29 cellular contexts compared by ENCODE assay signal in genomic region chr6:161161121-161161520, GRCh38.
"Had no signal": no experiment of that assay in that cellular context is flagged by ENCODE, and none has a peak within 500 bp of the region (broad histone marks: within the 10 kb centered on the region; RNA-seq: fewer than 3 reads in every experiment).

No MANE protein-coding gene starts in this region.

- H3K9me3 ChIP-seq: breast epithelium, MG63 had no signal

- H3K27me3 Mint-ChIP-seq: activated B cell treated with CpG ODN at 0.5 μM for 24 hours; activated CD4-positive, alpha-beta T cell treated with anti-CD3 and anti-CD28 coated beads, Interleukin-2, amount 10 ng/mL, durations not matched to agents 24 days and 14 days; activated naive CD4-positive, alpha-beta T cell treated with anti-CD3 and anti-CD28 coated beads, Interleukin-2, amount 10 ng/mL, durations not matched to agents 7 days and 5 days; activated naive CD8-positive, alpha-beta T cell treated with anti-CD3 and anti-CD28 coated beads for 36 hours; T-cell had no signal

- H3K4me1 ChIP-seq: breast epithelium had no signal

- H3K9me3 Mint-ChIP-seq: activated B cell treated with CpG ODN at 0.5 μM for 24 hours; activated T-cell treated with anti-CD3 and anti-CD28 coated beads, Interleukin-2, amount 50 U/mL, for 72 hours had no signal

- H3K4me3 ChIP-seq: breast epithelium, MG63 had no signal

- DNase-seq: activated B cell treated with CpG ODN at 0.5 μM for 24 hours; activated CD4-positive, alpha-beta T cell treated with anti-CD3 and anti-CD28 coated beads for 1 hour; activated CD4-positive, alpha-beta T cell treated with anti-CD3 and anti-CD28 coated beads, Interleukin-2, amount 10 ng/mL, durations not matched to agents 24 days and 14 days; activated CD4-positive, alpha-beta T cell treated with anti-CD3 and anti-CD28 coated beads, Interleukin-2, amount 50 U/mL, for 48 hours; activated gamma-delta T cell treated with Interleukin-2 at 50 U/mL for 16 hours; activated naive CD4-positive, alpha-beta T cell treated with anti-CD3 and anti-CD28 coated beads, Interleukin-2, amount 10 ng/mL, durations not matched to agents 7 days and 5 days; activated naive CD8-positive, alpha-beta T cell treated with anti-CD3 and anti-CD28 coated beads for 36 hours; activated T-cell treated with anti-CD3 and anti-CD28 coated beads for 4 hours; activated T-cell treated with anti-CD3 and anti-CD28 coated beads, Interleukin-2, amount 50 U/mL, for 72 hours; aorta; MV-4-11; NCI-H1092 treated with DMSO at 0.1 percent for 48 hours; NCI-H1417 treated with DMSO at 0.1 percent for 48 hours; NCI-H1694; NCI-H2029 treated with DMSO at 0.1 percent for 48 hours; NCI-H510A treated with DMSO at 0.1 percent for 48 hours; NCI-H69; NK-92 treated with Interleukin-12 subunit alpha and Interleukin-12 subunit beta, amount 100 ng/mL, for 24 hours; OCI-M1; SHP77; T-cell; T-helper 2 cell; T1000 had no signal

- H3K27ac Mint-ChIP-seq: activated B cell treated with CpG ODN at 0.5 μM for 24 hours; activated CD4-positive, alpha-beta T cell treated with anti-CD3 and anti-CD28 coated beads, Interleukin-2, amount 10 ng/mL, durations not matched to agents 24 days and 14 days; activated naive CD4-positive, alpha-beta T cell treated with anti-CD3 and anti-CD28 coated beads, Interleukin-2, amount 10 ng/mL, durations not matched to agents 7 days and 5 days; activated naive CD8-positive, alpha-beta T cell treated with anti-CD3 and anti-CD28 coated beads for 36 hours; activated T-cell treated with anti-CD3 and anti-CD28 coated beads, Interleukin-2, amount 50 U/mL, for 72 hours; activated T-helper 2 cell treated with anti-CD3 and anti-CD28 coated beads, Interferon-gamma antibody, Interleukin-2, Interleukin-4, amounts not matched to agents 10 μg/mL and 5 μg/mL and 100 μg/mL, durations not matched to agents 14 hours and 24 hours and 36 hours; T-cell had no signal

- H3K4me1 Mint-ChIP-seq: activated B cell treated with CpG ODN at 0.5 μM for 24 hours; activated CD4-positive, alpha-beta T cell treated with anti-CD3 and anti-CD28 coated beads, Interleukin-2, amount 10 ng/mL, durations not matched to agents 24 days and 14 days; activated naive CD4-positive, alpha-beta T cell treated with anti-CD3 and anti-CD28 coated beads, Interleukin-2, amount 10 ng/mL, durations not matched to agents 7 days and 5 days; activated naive CD8-positive, alpha-beta T cell treated with anti-CD3 and anti-CD28 coated beads for 36 hours; T-cell had no signal

- H3K4me3 Mint-ChIP-seq: activated B cell treated with CpG ODN at 0.5 μM for 24 hours; activated CD4-positive, alpha-beta T cell treated with anti-CD3 and anti-CD28 coated beads, Interleukin-2, amount 10 ng/mL, durations not matched to agents 24 days and 14 days; activated naive CD4-positive, alpha-beta T cell treated with anti-CD3 and anti-CD28 coated beads, Interleukin-2, amount 10 ng/mL, durations not matched to agents 7 days and 5 days; activated naive CD8-positive, alpha-beta T cell treated with anti-CD3 and anti-CD28 coated beads for 36 hours; activated T-cell treated with anti-CD3 and anti-CD28 coated beads, Interleukin-2, amount 50 U/mL, for 72 hours; T-cell had no signal

- H3K36me3 ChIP-seq: breast epithelium, MG63 had no signal

- H3K27me3 ChIP-seq: breast epithelium, MG63 had no signal

- ATAC-seq: activated T-cell treated with anti-CD3 and anti-CD28 coated beads, Interleukin-2, amount 50 U/mL, for 72 hours; Panc1; T-cell had no signal

- FAIRE-seq: HepG2, TTC549 had no signal
